8 cellular contexts compared by ENCODE assay signal in the genomic region with DNA sequence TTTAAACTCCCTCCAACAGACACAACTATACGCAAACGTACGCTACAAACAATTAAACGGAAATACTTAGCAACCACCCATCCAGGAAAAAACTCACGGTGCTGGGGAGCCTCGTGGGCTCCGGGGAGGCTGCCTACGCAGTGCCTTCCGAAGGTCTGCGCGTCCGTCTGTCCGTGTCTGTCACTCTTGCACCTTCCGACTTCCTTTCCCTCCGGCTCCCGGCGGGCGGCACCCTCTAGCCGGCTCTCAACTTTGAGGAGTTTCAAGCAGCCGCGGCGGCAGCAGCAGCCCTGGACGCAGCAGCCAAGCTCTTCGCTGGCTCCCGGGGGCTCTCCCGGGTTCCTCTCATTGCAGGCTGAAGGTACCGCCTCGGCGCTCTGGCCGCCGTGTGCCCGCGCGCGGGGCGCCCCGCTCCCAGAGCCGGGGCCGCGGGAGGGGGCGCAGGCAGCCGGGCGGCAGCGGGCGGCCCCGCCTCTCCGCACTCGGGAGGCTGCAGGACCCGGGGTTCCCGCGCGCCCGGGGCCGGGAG. TPM values are rescaled to one million over a fixed set of nuclear protein-coding genes. Genes with fewer than 3 reads are reported as not detected.
DNase-seq lines count a peak whose midpoint lies in the region; ATAC-seq, FAIRE-seq and TF ChIP-seq lines count a peak whose summit lies in the region.

A gene with protein sequence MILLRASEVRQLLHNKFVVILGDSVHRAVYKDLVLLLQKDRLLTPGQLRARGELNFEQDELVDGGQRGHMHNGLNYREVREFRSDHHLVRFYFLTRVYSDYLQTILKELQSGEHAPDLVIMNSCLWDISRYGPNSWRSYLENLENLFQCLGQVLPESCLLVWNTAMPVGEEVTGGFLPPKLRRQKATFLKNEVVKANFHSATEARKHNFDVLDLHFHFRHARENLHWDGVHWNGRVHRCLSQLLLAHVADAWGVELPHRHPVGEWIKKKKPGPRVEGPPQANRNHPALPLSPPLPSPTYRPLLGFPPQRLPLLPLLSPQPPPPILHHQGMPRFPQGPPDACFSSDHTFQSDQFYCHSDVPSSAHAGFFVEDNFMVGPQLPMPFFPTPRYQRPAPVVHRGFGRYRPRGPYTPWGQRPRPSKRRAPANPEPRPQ (plus strand): TSS at position 257 of the 529 bp plus-strand sequence. CDS start 155,443 bp downstream, outside the sequence.

- peak within 1 kb of the TSS; percentile 80 to 93 for H3K4me2 ChIP-seq in H1 (ENCODE audit: insufficient read depth in 1 of 2, low read depth in 2 of 2, low read length in 2 of 2)

- H3K4ac ChIP-seq in H1 (replicated peaks; ENCODE audit: insufficient read length, low read depth, low read length) = no peak within 1 kb of the TSS

- H3K9me3 ChIP-seq in H1 (ENCODE audit: insufficient read depth in 2 of 2, low read depth in 1 of 2, low read length in 1 of 2) = no peaks in the 10 kb centered on the region

- peak within 1 kb of the TSS; percentile 92 for H3K4me3 Mint-ChIP-seq in activated CD4-positive, alpha-beta memory T cell treated with anti-CD3 and anti-CD28 coated beads, Interleukin-2, amount 10 ng/mL, durations not matched to agents 7 days and 5 days
- peak within 1 kb of the TSS; percentile 86 for H3K4me3 Mint-ChIP-seq in mesothelial cell of epicardium

- H3K36me3 ChIP-seq in H1 (ENCODE audit: control insufficient read depth in 2 of 4, insufficient read depth in 4 of 4, low read length in 3 of 4) = no peaks in the 10 kb centered on the region

- H2BK120ac ChIP-seq in H1 (replicated peaks; ENCODE audit: low read depth, low read length) = no peak within 1 kb of the TSS

- no peak within 1 kb of the TSS for H2AK5ac ChIP-seq in H1 (ENCODE audit: low read depth, low read length)

- TF ChIP-seq POLR2A in H1 (IDR thresholded peaks at IDR 0.05; ENCODE audit: control extremely low read depth in 1 of 2, low read depth in 2 of 2, low read length in 2 of 2) = no peak

- no peak within 1 kb of the TSS; the same call in 1 of the 2 replicates for H4K8ac ChIP-seq in H1 (ENCODE audit: extremely low read depth, insufficient read depth, low read length)

- peaks cover 0 to 23% (median 10%) of the 10 kb centered on the region in 4 experiments; a peak in 6 of 7 replicates for H3K27me3 ChIP-seq in H1 (replicated peaks in 1 of 4; ENCODE audit: control insufficient read depth in 3 of 4, extremely low read depth in 1 of 4, insufficient read depth in 3 of 4, low read length in 3 of 4)

- peaks cover 0 to 7% (median 1%) of the 10 kb centered on the region in 4 experiments; a peak in 2 of 7 replicates for H3K4me1 ChIP-seq in H1 (replicated peaks in 1 of 4; ENCODE audit: control insufficient read depth in 3 of 4, insufficient read depth in 4 of 4, low read length in 3 of 4)

- peak within 1 kb of the TSS; percentile 16 for H4K91ac ChIP-seq in H1 (replicated peaks; ENCODE audit: insufficient read length, low read length)

- H2BK5ac ChIP-seq in H1 (ENCODE audit: low read depth, low read length) = no peak within 1 kb of the TSS

- H4K5ac ChIP-seq in H1 (ENCODE audit: insufficient read length, low read depth, low read length) = no peak within 1 kb of the TSS

- no peak for FAIRE-seq in H1 (lab: Jason Lieb, UNC)

- no peaks in the 10 kb centered on the region for H3K27me3 Mint-ChIP-seq in activated CD4-positive, alpha-beta memory T cell treated with anti-CD3 and anti-CD28 coated beads, Interleukin-2, amount 10 ng/mL, durations not matched to agents 7 days and 5 days
- H3K27me3 Mint-ChIP-seq in mesothelial cell of epicardium (ENCODE audit: low read depth) = peaks cover 51% of the 10 kb centered on the region

- DNase-seq in GM13976 (ENCODE audit: low spot score) (peak; percentile 65), NCI-H526 (lab: John Stamatoyannopoulos, UW) (peak; percentile 48 to 86), H1 (ENCODE audit: low read depth in 1 of 2, low spot score in 2 of 2) (peak in 1 of 2 experiments; percentile 67), mesothelial cell of epicardium (ENCODE audit: low spot score in 2 of 2, unreplicated experiment in 2 of 2) (peak in 1 of 2 experiments; percentile 59), NCI-H1048 (lab: John Stamatoyannopoulos, UW) (no peak)
- peak; percentile 68 for DNase-seq in activated CD4-positive, alpha-beta memory T cell treated with anti-CD3 and anti-CD28 coated beads, Interleukin-2, amount 10 ng/mL, durations not matched to agents 7 days and 5 days
- peak; percentile 59 to 61 for DNase-seq in stimulated activated CD8-positive, alpha-beta memory T cell treated with anti-CD3 and anti-CD28 coated beads, Interleukin-2, amount 100 ng/mL, for 48 hours (ENCODE audit: low read depth in 2 of 2)

- 0 out of 2 replicates have a peak within 1 kb of the TSS, but pooled peaks have one; percentile 22 for H2BK15ac ChIP-seq in H1 (ENCODE audit: low read length)

- H4K20me1 ChIP-seq in H1 (replicated peaks in 1 of 2; ENCODE audit: control insufficient read depth in 1 of 2, insufficient read depth in 2 of 2, low read length in 2 of 2) = no peaks in the 10 kb centered on the region

- no peak within 1 kb of the TSS for H3K18ac ChIP-seq in H1 (ENCODE audit: extremely low read depth, low read length)

- no peak within 1 kb of the TSS for H3K14ac ChIP-seq in H1 (ENCODE audit: insufficient read length)

- no peaks in the 10 kb centered on the region for H3K79me1 ChIP-seq in H1 (ENCODE audit: low read depth, low read length)

- no peak within 1 kb of the TSS for H3K27ac ChIP-seq in H1 (ENCODE audit: low read depth, low read length)

- CTCF ChIA-PET in activated CD4-positive, alpha-beta memory T cell treated with anti-CD3 and anti-CD28 coated beads, Interleukin-2, amount 10 ng/mL, durations not matched to agents 7 days and 5 days (lab: Charles Lee) = interaction anchor here (0.9 to 6.1 kb wide), 13 partner anchors 8 to 329 kb away, joined by 3 to 38 read pairs (median 7); no protein-coding TSS in a partner anchor
- CTCF ChIA-PET in H1 (lab: Charles Lee; ENCODE audit: partially characterized antibody) = interaction anchor here (0.9 to 3.3 kb wide), 10 partner anchors 8 to 231 kb away, joined by 3 to 21 read pairs (median 5); no protein-coding TSS in a partner anchor

- no peak within 1 kb of the TSS for H2BK20ac ChIP-seq in H1 (ENCODE audit: low read length)

- peak; percentile 14 for TF ChIP-seq CTCF in GM13976 (IDR thresholded peaks at IDR 0.05; ENCODE audit: borderline replicate concordance, control extremely low read depth, extremely low read depth, insufficient read depth, missing control alignments)
- peak; percentile 21 to 44 (median 41) for TF ChIP-seq CTCF in H1 (IDR thresholded peaks at IDR 0.05; ENCODE audit: control extremely low read depth in 1 of 3, insufficient read depth in 1 of 3, low read depth in 1 of 3, low read length in 3 of 3)
- TF ChIP-seq CTCF in mesothelial cell of epicardium (IDR thresholded peaks at IDR 0.05; ENCODE audit: unreplicated experiment) = no peak

- peak within 1 kb of the TSS; percentile 88 for H2AFZ ChIP-seq in H1 (ENCODE audit: low read length)

- peak; percentile 45 for ATAC-seq in HG02840 (IDR thresholded peaks at IDR 0.05; ENCODE audit: low FRiP score, unreplicated experiment)

- no peak within 1 kb of the TSS; the same call in 1 of the 2 replicates for H2BK12ac ChIP-seq in H1 (ENCODE audit: low read depth, low read length)

- H3K9ac ChIP-seq in H1 (replicated peaks in 1 of 4; ENCODE audit: extremely low read depth in 1 of 4, low read depth in 3 of 4, low read length in 3 of 4) = no peak within 1 kb of the TSS

- peaks cover 13% of the 10 kb centered on the region for H3K23me2 ChIP-seq in H1 (ENCODE audit: low read depth, low read length)

- POLR2A ChIA-PET in activated CD4-positive, alpha-beta memory T cell treated with anti-CD3 and anti-CD28 coated beads, Interleukin-2, amount 10 ng/mL, durations not matched to agents 7 days and 5 days (lab: Charles Lee) = interaction anchor here (0.7 to 6.1 kb wide), 17 partner anchors 10 to 328 kb away, joined by 3 to 77 read pairs (median 9); no protein-coding TSS in a partner anchor
- POLR2A ChIA-PET in H1 (lab: Charles Lee; ENCODE audit: partially characterized antibody) = interaction anchor here (1.3 to 2.4 kb wide), 2 partner anchors 8 to 11 kb away, joined by 5 to 6 read pairs; no protein-coding TSS in a partner anchor

- H3K27ac Mint-ChIP-seq in activated CD4-positive, alpha-beta memory T cell treated with anti-CD3 and anti-CD28 coated beads, Interleukin-2, amount 10 ng/mL, durations not matched to agents 7 days and 5 days = peak within 1 kb of the TSS; percentile 79
- H3K27ac Mint-ChIP-seq in mesothelial cell of epicardium = peak within 1 kb of the TSS; percentile 87

- 0% methylated on average over 22 of the region's 54 CpGs; no CpG with 5 or more reads in 1 of the 2 experiments for WGBS in H1 (ENCODE audit: extremely low coverage in 1 of 2, insufficient coverage in 1 of 2, insufficient read length in 1 of 2, insufficient replicate concordance in 2 of 2, low coverage in 1 of 2, low lambda C conversion rate in 2 of 2, missing lambda C conversion rate in 1 of 2), 2 experiments

- H3K56ac ChIP-seq in H1 (replicated peaks; ENCODE audit: insufficient read length, low read depth, low read length) = no peak within 1 kb of the TSS

- in situ Hi-C loops in GM13976 (cut with MboI; ENCODE audit: low sequenced_read_pairs, unreplicated experiment) = no loop called here

- no peak within 1 kb of the TSS for H3K23ac ChIP-seq in H1 (ENCODE audit: insufficient read length)

- peak; percentile 60 to 74 for TF ChIP-seq RAD21 in H1 (IDR thresholded peaks at IDR 0.05 in 1 of 2, conservative IDR thresholded peaks at IDR 0.05 in 1 of 2; ENCODE audit: low read depth in 2 of 2, low read length in 2 of 2)

- peak within 1 kb of the TSS; percentile 47 to 80 (median 67) for H3K4me3 ChIP-seq in H1 (ENCODE audit: extremely low read depth in 1 of 4, insufficient read depth in 2 of 4, low read depth in 3 of 4, low read length in 4 of 4)

- no peak for TF ChIP-seq EP300 in H1 (IDR thresholded peaks at IDR 0.05; ENCODE audit: borderline replicate concordance in 1 of 2, low read depth in 2 of 2, low read length in 2 of 2)

- peaks cover 9% of the 10 kb centered on the region for H3K36me3 Mint-ChIP-seq in activated CD4-positive, alpha-beta memory T cell treated with anti-CD3 and anti-CD28 coated beads, Interleukin-2, amount 10 ng/mL, durations not matched to agents 7 days and 5 days (ENCODE audit: low read depth)
- no peaks in the 10 kb centered on the region for H3K36me3 Mint-ChIP-seq in mesothelial cell of epicardium

- peaks cover 66% of the 10 kb centered on the region for H3K4me1 Mint-ChIP-seq in activated CD4-positive, alpha-beta memory T cell treated with anti-CD3 and anti-CD28 coated beads, Interleukin-2, amount 10 ng/mL, durations not matched to agents 7 days and 5 days
- peaks cover 26% of the 10 kb centered on the region for H3K4me1 Mint-ChIP-seq in mesothelial cell of epicardium

- no peaks in the 10 kb centered on the region for H3K79me2 ChIP-seq in H1 (ENCODE audit: control insufficient read depth in 1 of 2, insufficient read depth in 2 of 2, low read length in 2 of 2)

- H3K9me3 Mint-ChIP-seq in activated CD4-positive, alpha-beta memory T cell treated with anti-CD3 and anti-CD28 coated beads, Interleukin-2, amount 10 ng/mL, durations not matched to agents 7 days and 5 days = no peaks in the 10 kb centered on the region
- no peaks in the 10 kb centered on the region for H3K9me3 Mint-ChIP-seq in mesothelial cell of epicardium

RNA-seq across cellular contexts. Expression of the gene that starts here (rescaled TPM):
- 10 to 100 TPM; 57.1 to 62.2 TPM for total RNA-seq in activated CD4-positive, alpha-beta memory T cell treated with anti-CD3 and anti-CD28 coated beads, Interleukin-2, amount 10 ng/mL, durations not matched to agents 7 days and 5 days
- total RNA-seq in H1 (2021; fragmentation: NEBNext Ultra II Directional; extraction: Animal tissue kit (Norgen Biotek cat#: 25700)) = 4.7 and 4.9 TPM in 2 replicates
- polyA plus RNA-seq in H1 (2011; rRNA removed) = 5.4 and 6.2 TPM in 2 replicates
- 4.6 TPM for polyA plus RNA-seq in H1 (2011; cell fraction: cytosol; rRNA removed)
- polyA plus RNA-seq in H1 (2011; cell fraction: nucleus; rRNA removed) = 7.3 TPM
- polyA plus RNA-seq in H1 (2012, experiment 1 of 2) = 6.9 to 7.6 TPM (median 7.4 TPM) in 4 replicates
- 6.0 TPM for polyA plus RNA-seq in H1 (2012, experiment 2 of 2)
- polyA plus RNA-seq in H1 (2013, experiment 1 of 2) = 8.0 TPM
- 7.5 TPM for polyA plus RNA-seq in H1 (2013, experiment 2 of 2)
- 1.6 and 3.1 TPM in 2 replicates for polyA minus RNA-seq in H1 (2011; rRNA and poly(A)+ RNA removed)
- 2.6 TPM for polyA minus RNA-seq in H1 (2011; cell fraction: cytosol; rRNA and poly(A)+ RNA removed)
- 1.3 TPM for polyA minus RNA-seq in H1 (2011; cell fraction: nucleus; rRNA and poly(A)+ RNA removed)
- total RNA-seq in mesothelial cell of epicardium = 2.8 to 4.8 TPM (median 3.1 TPM) in 3 replicates
